Comparison of ENCODE assay signal across 11 cellular contexts in genomic region chrX:136021160-136021559, GRCh38. TPM values are rescaled to one million over a fixed set of nuclear protein-coding genes. Genes with fewer than 3 reads are reported as not detected.
A peak's percentile ranks its signal among the peaks of the same experiment; 100 is the strongest.
DNase-seq lines count a peak whose midpoint lies in the region; ATAC-seq and TF ChIP-seq lines count a peak whose summit lies in the region.
"Had no signal": no experiment of that assay in that cellular context is flagged by ENCODE, and none has a peak within 500 bp of the region (broad histone marks: within the 10 kb centered on the region; RNA-seq: fewer than 3 reads in every experiment).

No MANE protein-coding gene starts in this region.

- peak; percentile 2 for DNase-seq in dermis blood vessel endothelial cell
- no peak for DNase-seq in activated CD4-positive, CD25-positive, alpha-beta regulatory T cell (lab: John Stamatoyannopoulos, UW)
- no peak for DNase-seq in erythroblast (lab: John Stamatoyannopoulos, UW)
- no peak for DNase-seq in 8988T
- DNase-seq: naive B cell, NCI-H1105, NCI-H510A treated with DMSO at 0.1 percent for 48 hours, right lobe of liver had no signal

- TF ChIP-seq POLR2A in erythroblast (IDR thresholded peaks at IDR 0.05; ENCODE audit: low read length) = no peak

- ATAC-seq in GM18870 (IDR thresholded peaks at IDR 0.05; ENCODE audit: unreplicated experiment) = peak; percentile 80
- peak; percentile 69 for ATAC-seq in GM21576 (IDR thresholded peaks at IDR 0.05; ENCODE audit: unreplicated experiment)
- ATAC-seq in HG03066 (IDR thresholded peaks at IDR 0.05; ENCODE audit: low read depth, unreplicated experiment) = peak; percentile 80
- ATAC-seq: right lobe of liver had no signal

RNA-seq across cellular contexts. Expression of gene SLC9A6, which starts 35.9 kb away (rescaled TPM):
- 18.4 and 19.3 TPM in 2 replicates for total RNA-seq in dermis blood vessel endothelial cell

RNA-seq across cellular contexts. Expression of gene MMGT1, which starts 47.4 kb away (rescaled TPM):
- total RNA-seq in dermis blood vessel endothelial cell = 5.8 and 13.0 TPM in 2 replicates
